In genomic region chr6:150687508-150687907, GRCh38 we compare ENCODE assay signal across 17 cellular contexts.
DNase-seq lines count a peak whose midpoint lies in the region; ATAC-seq and TF ChIP-seq lines count a peak whose summit lies in the region.
"Had no signal": no experiment of that assay in that cellular context is flagged by ENCODE, and none has a peak within 500 bp of the region (broad histone marks: within the 10 kb centered on the region; RNA-seq: fewer than 3 reads in every experiment).

No MANE protein-coding gene starts in this region.

- H3K27me3 ChIP-seq in BLaER1 (no peaks in the 10 kb centered on the region), gastrocnemius medialis (no peaks in the 10 kb centered on the region)

- no peak for TF ChIP-seq CTCF in coronary artery (IDR thresholded peaks at IDR 0.05)
- TF ChIP-seq CTCF in gastrocnemius medialis (IDR thresholded peaks at IDR 0.05 in 4 of 5, conservative IDR thresholded peaks at IDR 0.05 in 1 of 5), result no peak
- TF ChIP-seq CTCF in foreskin fibroblast (IDR thresholded peaks at IDR 0.05; ENCODE audit: low read depth, low read length), result no peak

- TF ChIP-seq POLR2A in gastrocnemius medialis (IDR thresholded peaks at IDR 0.05), result no peak

- H3K9me3 ChIP-seq in BLaER1 (no peaks in the 10 kb centered on the region), gastrocnemius medialis (no peaks in the 10 kb centered on the region)

- H3K27ac ChIP-seq in BLaER1 (peak overlapping the region; percentile 10; the same call in 1 of the 2 replicates), coronary artery (peak overlapping the region in 1 of 2 donors; percentile 51), gastrocnemius medialis (peak overlapping the region; percentile 37 to 79 (median 74))
- H3K27ac ChIP-seq: PC-9 had no signal

- H3K4me1 ChIP-seq in BLaER1, result peaks cover 100% of the 10 kb centered on the region
- H3K4me1 ChIP-seq in gastrocnemius medialis, result peaks cover 6 to 7% of the 10 kb centered on the region in 2 donors

- no peaks in the 10 kb centered on the region for H4K20me1 ChIP-seq in BLaER1

- no peak overlapping the region for H3K9ac ChIP-seq in BLaER1

- in situ Hi-C loops in gastrocnemius medialis (cut with MboI; ENCODE audit: low sequenced_read_pairs in 4 of 4), result no loop called here

- intact Hi-C loops in gastrocnemius medialis (cut with DNase I; ENCODE audit: low total_unique reads), result loop anchor here (10.0 kb wide), 1 partner anchor 273 kb away; no protein-coding TSS in a partner anchor

- H3K4me2 ChIP-seq in BLaER1, result peak overlapping the region; percentile 76
- H3K4me2 ChIP-seq: PC-9 had no signal

- no peak for DNase-seq in coronary artery (ENCODE audit: low spot score)
- no peak for DNase-seq in left lobe of liver (ENCODE audit: low spot score)
- peak in 1 of 2 donors; percentile 28 for DNase-seq in gastrocnemius medialis
- no peak for DNase-seq in activated naive CD4-positive, alpha-beta T cell treated with Interleukin-2 at 50 U/mL for 16 hours
- DNase-seq in foreskin fibroblast, result no peak
- no peak for DNase-seq in DMS53 (lab: John Stamatoyannopoulos, UW)
- DNase-seq in islet precursor cell, result no peak
- DNase-seq: activated CD8-positive, alpha-beta memory T cell treated with anti-CD3 and anti-CD28 coated beads, Interleukin-2, amount 50 U/mL, for 4 hours; KBM-7; NCI-H1436; NCI-H524 treated with DMSO at 0.1 percent for 48 hours; PC-9; posterior cingulate gyrus; stimulated activated CD4-positive, alpha-beta T cell treated with anti-CD3 and anti-CD28 coated beads, Interleukin-4, amount 100 ng/mL, for 24 hours had no signal

- H3K4me3 ChIP-seq in BLaER1, result no peak overlapping the region
- peak overlapping the region; percentile 20 for H3K4me3 ChIP-seq in coronary artery
- peak overlapping the region in 1 of 4 donors; percentile 10 for H3K4me3 ChIP-seq in gastrocnemius medialis
- H3K4me3 ChIP-seq in foreskin fibroblast (ENCODE audit: low read depth in 1 of 2, low read length in 2 of 2), result no peak overlapping the region
- H3K4me3 ChIP-seq: PC-9 had no signal

- ATAC-seq in left lobe of liver (peak; percentile 24), gastrocnemius medialis (peak; percentile 28)
- ATAC-seq: stimulated activated effector memory CD8-positive, alpha-beta T cell treated with anti-CD3 and anti-CD28 coated beads, Interleukin-12 subunit alpha, Interleukin-12 subunit beta, amount 100 ng/mL, for 72 hours; WTC11 had no signal

- H3K36me3 ChIP-seq in BLaER1, result no peaks in the 10 kb centered on the region
- H3K36me3 ChIP-seq in gastrocnemius medialis, result no peaks in the 10 kb centered on the region
